Comparison of ENCODE assay signal across 1 cellular context in the genomic region with DNA sequence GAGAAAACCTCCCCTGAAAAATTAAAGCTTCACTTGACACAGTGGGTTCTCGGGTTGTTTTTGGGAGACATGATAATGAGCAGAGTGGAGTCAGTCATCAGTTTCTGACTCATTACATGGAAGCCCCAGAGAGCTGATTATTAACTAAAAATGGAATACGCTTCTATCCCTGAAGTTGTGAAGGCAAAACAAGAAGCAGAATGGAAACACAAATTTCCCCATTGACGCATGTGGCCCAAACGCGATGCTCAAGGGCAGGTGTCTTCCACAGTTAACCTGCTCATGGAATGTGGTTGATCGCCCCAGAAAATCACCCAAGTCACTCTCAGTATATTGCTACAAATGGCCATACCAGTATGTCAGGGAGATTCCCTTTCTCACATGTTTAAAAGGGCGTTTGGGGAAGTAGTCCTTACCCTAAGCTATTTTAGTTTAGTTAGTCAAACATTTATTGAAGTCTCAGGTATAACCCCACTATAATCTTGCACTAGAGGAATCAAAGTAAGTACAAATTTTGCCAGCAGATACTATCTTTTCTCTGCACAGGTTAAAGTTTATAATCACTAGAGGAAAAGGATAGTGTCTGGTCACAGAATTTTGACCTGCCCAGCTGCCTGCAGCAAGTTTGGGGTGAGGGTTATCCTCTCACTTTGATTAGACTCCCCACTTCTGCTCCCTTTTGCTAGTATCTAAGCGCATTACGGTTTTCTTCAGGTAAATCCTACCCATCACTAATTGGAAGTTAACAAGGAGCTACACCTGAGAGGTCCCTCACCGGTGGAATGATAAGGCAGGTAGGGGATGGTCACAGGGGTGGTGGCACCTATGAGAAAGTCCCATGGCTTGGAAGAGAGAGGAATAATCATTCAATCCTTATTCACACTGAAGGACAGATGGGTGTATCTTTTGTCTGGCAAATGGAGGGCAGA.
TF ChIP-seq lines count a peak whose summit lies in the region.

No MANE protein-coding gene starts in this region.

TF ChIP-seq in A549, 52 proteins besides CTCF, POLR2A, EP300 and RAD21 (continued from another document):
- no peak for TF ChIP-seq MAZ (IDR thresholded peaks at IDR 0.05; ENCODE audit: borderline replicate concordance, low read depth, low read length)
- TF ChIP-seq ZSCAN20 (CRISPR knock-in tag; IDR thresholded peaks at IDR 0.05), result no peak
- TF ChIP-seq ZFP36 (IDR thresholded peaks at IDR 0.05; ENCODE audit: borderline replicate concordance, partially characterized antibody), result no peak
- no peak for TF ChIP-seq ESRRA (IDR thresholded peaks at IDR 0.05; ENCODE audit: borderline replicate concordance, low read length)
- TF ChIP-seq, protein P1, sequence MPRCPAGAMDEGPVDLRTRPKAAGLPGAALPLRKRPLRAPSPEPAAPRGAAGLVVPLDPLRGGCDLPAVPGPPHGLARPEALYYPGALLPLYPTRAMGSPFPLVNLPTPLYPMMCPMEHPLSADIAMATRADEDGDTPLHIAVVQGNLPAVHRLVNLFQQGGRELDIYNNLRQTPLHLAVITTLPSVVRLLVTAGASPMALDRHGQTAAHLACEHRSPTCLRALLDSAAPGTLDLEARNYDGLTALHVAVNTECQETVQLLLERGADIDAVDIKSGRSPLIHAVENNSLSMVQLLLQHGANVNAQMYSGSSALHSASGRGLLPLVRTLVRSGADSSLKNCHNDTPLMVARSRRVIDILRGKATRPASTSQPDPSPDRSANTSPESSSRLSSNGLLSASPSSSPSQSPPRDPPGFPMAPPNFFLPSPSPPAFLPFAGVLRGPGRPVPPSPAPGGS (IDR thresholded peaks at IDR 0.05), result no peak
